ENCODE assay signal across 13 cellular contexts in the genomic region with DNA sequence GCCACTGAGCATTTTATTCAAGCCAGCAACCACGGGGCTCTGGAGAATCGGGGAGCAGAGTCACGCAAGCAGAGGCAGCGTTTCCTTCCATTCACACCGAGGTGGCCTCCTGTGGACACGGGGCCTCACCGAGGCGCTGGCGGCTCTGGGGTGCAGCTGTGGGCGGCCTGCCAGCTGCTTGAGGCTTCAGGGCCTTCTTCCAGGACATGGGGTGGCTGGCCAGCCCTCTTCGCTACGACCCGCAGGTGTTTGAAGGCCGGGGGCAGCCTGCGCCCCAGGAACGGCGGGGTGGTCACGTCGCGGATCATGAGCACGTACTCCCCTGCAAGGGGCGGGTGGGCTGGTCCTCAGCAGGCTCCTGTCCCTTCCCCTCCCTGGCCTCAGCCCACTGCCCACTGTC.
DNase-seq lines count a peak whose midpoint lies in the region; ATAC-seq and TF ChIP-seq lines count a peak whose summit lies in the region.
"Had no signal": no experiment of that assay in that cellular context is flagged by ENCODE, and none has a peak within 500 bp of the region (broad histone marks: within the 10 kb centered on the region; RNA-seq: fewer than 3 reads in every experiment).

No MANE protein-coding gene starts in this region.

- POLR2A ChIA-PET in CD4-positive, alpha-beta memory T cell (lab: Charles Lee; ENCODE audit: partially characterized antibody) = no interaction called here

- H3K36me3 Mint-ChIP-seq in endodermal cell (ENCODE audit: low read depth) (no peaks in the 10 kb centered on the region), neural progenitor cell (no peaks in the 10 kb centered on the region)
- no peaks in the 10 kb centered on the region for H3K36me3 Mint-ChIP-seq in stimulated activated memory B cell treated with anti-CD40 and anti-IgM and Interleukin-4, amounts not matched to agents 10 μg/mL and 1 μg/mL and 100 μg/mL, for 72 hours
- no peaks in the 10 kb centered on the region for H3K36me3 Mint-ChIP-seq in CD4-positive, alpha-beta memory T cell

- TF ChIP-seq CTCF in endodermal cell (conservative IDR thresholded peaks at IDR 0.05) = no peak
- TF ChIP-seq CTCF in neural progenitor cell (IDR thresholded peaks at IDR 0.05) = no peak
- no peak for TF ChIP-seq CTCF in thyroid gland (IDR thresholded peaks at IDR 0.05)

- no peak for TF ChIP-seq POLR2A in thyroid gland (IDR thresholded peaks at IDR 0.05)

- peak overlapping the region; percentile 58 for H3K9ac ChIP-seq in SK-N-MC (ENCODE audit: insufficient read length)
- no peak overlapping the region for H3K9ac ChIP-seq in endodermal cell (ENCODE audit: extremely low read depth, low read length, poor library complexity, severe bottlenecking)
- H3K9ac ChIP-seq in neural progenitor cell = no peak overlapping the region

- H2AFZ ChIP-seq in neural progenitor cell (replicated peaks) = no peak overlapping the region

- H3K27me3 Mint-ChIP-seq in endodermal cell (ENCODE audit: insufficient read depth) (peaks cover 10% of the 10 kb centered on the region), neural progenitor cell (ENCODE audit: insufficient read depth, low read depth) (peaks cover 16% of the 10 kb centered on the region)
- peaks cover 11% of the 10 kb centered on the region for H3K27me3 Mint-ChIP-seq in stimulated activated memory B cell treated with anti-CD40 and anti-IgM and Interleukin-4, amounts not matched to agents 10 μg/mL and 1 μg/mL and 100 μg/mL, for 72 hours
- H3K27me3 Mint-ChIP-seq in CD4-positive, alpha-beta memory T cell = no peaks in the 10 kb centered on the region
- H3K27me3 Mint-ChIP-seq: B cell had no signal

- H3K9me3 Mint-ChIP-seq in endodermal cell = peaks cover 2% of the 10 kb centered on the region
- peaks cover 3% of the 10 kb centered on the region for H3K9me3 Mint-ChIP-seq in neural progenitor cell
- H3K9me3 Mint-ChIP-seq in stimulated activated memory B cell treated with anti-CD40 and anti-IgM and Interleukin-4, amounts not matched to agents 10 μg/mL and 1 μg/mL and 100 μg/mL, for 72 hours = peaks cover 4% of the 10 kb centered on the region
- peaks cover 0 to 2% (median 0%) of the 10 kb centered on the region in 8 donors for H3K9me3 Mint-ChIP-seq in CD4-positive, alpha-beta memory T cell

- H3K4me3 ChIP-seq in SK-N-MC = peak overlapping the region; percentile 67; the same call in 1 of the 2 replicates
- no peak overlapping the region for H3K4me3 ChIP-seq in endodermal cell (ENCODE audit: low read length)
- H3K4me3 ChIP-seq in neural progenitor cell = no peak overlapping the region
- peak overlapping the region in 1 of 3 donors; percentile 1 for H3K4me3 ChIP-seq in thyroid gland (replicated peaks in 1 of 3)
- no peak overlapping the region for H3K4me3 ChIP-seq in CD4-positive, alpha-beta memory T cell (ENCODE audit: low read length in 2 of 2)

- no peaks in the 10 kb centered on the region for H4K20me1 ChIP-seq in neural progenitor cell (ENCODE audit: low read depth)

- no peaks in the 10 kb centered on the region for H3K79me2 ChIP-seq in neural progenitor cell (ENCODE audit: low read depth)

- H3K4me1 Mint-ChIP-seq in endodermal cell = peaks cover 2% of the 10 kb centered on the region
- H3K4me1 Mint-ChIP-seq in neural progenitor cell = peaks cover 29% of the 10 kb centered on the region
- peaks cover 5% of the 10 kb centered on the region for H3K4me1 Mint-ChIP-seq in stimulated activated memory B cell treated with anti-CD40 and anti-IgM and Interleukin-4, amounts not matched to agents 10 μg/mL and 1 μg/mL and 100 μg/mL, for 72 hours
- peaks cover 0 to 3% (median 0%) of the 10 kb centered on the region in 4 donors for H3K4me1 Mint-ChIP-seq in CD4-positive, alpha-beta memory T cell

- no peak overlapping the region for H3K4me2 ChIP-seq in neural progenitor cell

- CTCF ChIA-PET in CD4-positive, alpha-beta memory T cell (lab: Charles Lee; ENCODE audit: partially characterized antibody) = no interaction called here

- no peak for DNase-seq in SK-N-MC (ENCODE audit: low read depth, low spot score)
- no peak for DNase-seq in endodermal cell
- no peak for DNase-seq in neural progenitor cell (ENCODE audit: low spot score)
- DNase-seq in thyroid gland = peak; percentile 48 to 50
- DNase-seq in DMS79 (lab: John Stamatoyannopoulos, UW) = no peak
- no peak for DNase-seq in CD4-positive, alpha-beta memory T cell
- DNase-seq: activated CD4-positive, alpha-beta T cell treated with anti-CD3 and anti-CD28 coated beads, Interleukin-2, amount 50 U/mL, for 48 hours; NCI-H146; NCI-H510A; nucleus accumbens had no signal

- intact Hi-C loops in thyroid gland (cut with DNase I) = no loop called here
- intact Hi-C loops in CD4-positive, alpha-beta memory T cell (cut with micrococcal nuclease) = no loop called here

- H3K9me3 ChIP-seq in SK-N-MC (ENCODE audit: low read depth, low read length) = no peaks in the 10 kb centered on the region
- no peaks in the 10 kb centered on the region for H3K9me3 ChIP-seq in endodermal cell (ENCODE audit: control insufficient read depth, low read length)
- no peaks in the 10 kb centered on the region for H3K9me3 ChIP-seq in neural progenitor cell (ENCODE audit: low read depth)
- H3K9me3 ChIP-seq in thyroid gland = no peaks in the 10 kb centered on the region
- no peaks in the 10 kb centered on the region for H3K9me3 ChIP-seq in CD4-positive, alpha-beta memory T cell (ENCODE audit: control insufficient read depth in 1 of 2, low read length in 2 of 2)

- H3K27ac ChIP-seq in SK-N-MC (peak overlapping the region; percentile 77), endodermal cell (ENCODE audit: low read depth, low read length) (peak overlapping the region; percentile 96), neural progenitor cell (no peak overlapping the region), thyroid gland (peak overlapping the region; percentile 90 to 99 (median 97))
- H3K27ac ChIP-seq in CD4-positive, alpha-beta memory T cell (ENCODE audit: low read depth, low read length) = no peak overlapping the region

- H3K4me3 Mint-ChIP-seq in endodermal cell (no peak overlapping the region), neural progenitor cell (peak overlapping the region; percentile 18)
- no peak overlapping the region for H3K4me3 Mint-ChIP-seq in stimulated activated memory B cell treated with anti-CD40 and anti-IgM and Interleukin-4, amounts not matched to agents 10 μg/mL and 1 μg/mL and 100 μg/mL, for 72 hours
- H3K4me3 Mint-ChIP-seq in CD4-positive, alpha-beta memory T cell = peak overlapping the region in 1 of 8 donors; percentile 20
- H3K4me3 Mint-ChIP-seq: B cell had no signal

- H3K27ac Mint-ChIP-seq in endodermal cell (peak overlapping the region; percentile 61), neural progenitor cell (no peak overlapping the region)
- no peak overlapping the region for H3K27ac Mint-ChIP-seq in stimulated activated memory B cell treated with anti-CD40 and anti-IgM and Interleukin-4, amounts not matched to agents 10 μg/mL and 1 μg/mL and 100 μg/mL, for 72 hours
- peak overlapping the region in 1 of 7 donors; percentile 64 for H3K27ac Mint-ChIP-seq in CD4-positive, alpha-beta memory T cell
- H3K27ac Mint-ChIP-seq: B cell had no signal

- H3K36me3 ChIP-seq in SK-N-MC (ENCODE audit: insufficient read depth, low read length) (no peaks in the 10 kb centered on the region), endodermal cell (ENCODE audit: control insufficient read depth, insufficient read depth, low read length) (no peaks in the 10 kb centered on the region), neural progenitor cell (no peaks in the 10 kb centered on the region), thyroid gland (no peaks in the 10 kb centered on the region)
- no peaks in the 10 kb centered on the region for H3K36me3 ChIP-seq in CD4-positive, alpha-beta memory T cell (ENCODE audit: insufficient read depth, low read length)

- H3K4me1 ChIP-seq in endodermal cell (ENCODE audit: control insufficient read depth, insufficient read depth, low read length) (no peaks in the 10 kb centered on the region), neural progenitor cell (peaks cover 34% of the 10 kb centered on the region), thyroid gland (peaks cover 29 to 64% of the 10 kb centered on the region in 2 donors)
- H3K4me1 ChIP-seq in CD4-positive, alpha-beta memory T cell (ENCODE audit: insufficient read depth, low read length) = no peaks in the 10 kb centered on the region

- ATAC-seq in stimulated activated memory B cell treated with anti-CD40 and anti-IgM and Interleukin-4, amounts not matched to agents 10 μg/mL and 1 μg/mL and 100 μg/mL, for 72 hours = no peak
- no peak for ATAC-seq in HG03280 (IDR thresholded peaks at IDR 0.05; ENCODE audit: unreplicated experiment)

- H3K27me3 ChIP-seq in endodermal cell (ENCODE audit: control insufficient read depth, insufficient read depth, low read length, poor library complexity, severe bottlenecking) = peaks cover 8% of the 10 kb centered on the region
- peaks cover 13% of the 10 kb centered on the region for H3K27me3 ChIP-seq in neural progenitor cell
- no peaks in the 10 kb centered on the region for H3K27me3 ChIP-seq in thyroid gland
- no peaks in the 10 kb centered on the region for H3K27me3 ChIP-seq in CD4-positive, alpha-beta memory T cell (ENCODE audit: insufficient read depth, low read length)

- H3F3A ChIP-seq in neural progenitor cell (ENCODE audit: low read depth) = peaks cover 8% of the 10 kb centered on the region

- WGBS in endodermal cell (ENCODE audit: insufficient coverage in 1 of 2, insufficient read length in 1 of 2), 2 experiments = 92 to 96% methylated on average over 15 to 22 of the region's 22 CpGs
- WGBS in thyroid gland, 2 donors = no CpG with 5 or more reads among the region's 22 CpGs

Comparison
In these comparisons a context has a peak if more than half of its experiments do, and no peak if none do; other contexts are left out.
1. DNase-seq: peak in thyroid gland (2 of 2); none in SK-N-MC (single experiment), endodermal cell (single experiment), neural progenitor cell (single experiment), DMS79 (single experiment) and CD4-positive, alpha-beta memory T cell (0 of 5).
2. H3K27ac ChIP-seq: peak in SK-N-MC (single experiment), endodermal cell (single experiment) and thyroid gland (3 of 3); none in neural progenitor cell (single experiment) and CD4-positive, alpha-beta memory T cell (single experiment).